In genomic region chr12:56995201-56995929, GRCh38 we compare ENCODE assay signal across 35 cellular contexts. TPM values are rescaled to one million over a fixed set of nuclear protein-coding genes. Genes with fewer than 3 reads are reported as not detected.
DNase-seq lines count a peak whose midpoint lies in the region; ATAC-seq and TF ChIP-seq lines count a peak whose summit lies in the region.
"Had no signal": no experiment of that assay in that cellular context is flagged by ENCODE, and none has a peak within 500 bp of the region (broad histone marks: within the 10 kb centered on the region; RNA-seq: fewer than 3 reads in every experiment).

No MANE protein-coding gene starts in this region.

- no peaks in the 10 kb centered on the region for H3F3A ChIP-seq in smooth muscle cell (ENCODE audit: low read depth)

- no peaks in the 10 kb centered on the region for H3K9me3 Mint-ChIP-seq in stimulated activated memory B cell treated with anti-CD40 and anti-IgM and Interleukin-4, amounts not matched to agents 10 μg/mL and 1 μg/mL and 100 μg/mL, for 72 hours
- H3K9me3 Mint-ChIP-seq: activated CD4-positive, alpha-beta memory T cell treated with anti-CD3 and anti-CD28 coated beads for 36 hours; activated naive CD8-positive, alpha-beta T cell treated with anti-CD3 and anti-CD28 coated beads, Interleukin-2, amount 50 U/mL, for 24 hours; CD8-positive, alpha-beta memory T cell; immature natural killer cell had no signal

- H3K9me3 ChIP-seq in SJCRH30 (replicated peaks) (no peaks in the 10 kb centered on the region), neuronal stem cell (replicated peaks in 1 of 2; ENCODE audit: control insufficient read depth in 2 of 2, insufficient read depth in 1 of 2, low read depth in 1 of 2, low read length in 2 of 2) (no peaks in the 10 kb centered on the region), smooth muscle cell (replicated peaks; ENCODE audit: low read depth) (no peaks in the 10 kb centered on the region)
- H3K9me3 ChIP-seq: BE2C, gastroesophageal sphincter, ovary, upper lobe of left lung had no signal

- peaks cover 33% of the 10 kb centered on the region for H3K36me3 Mint-ChIP-seq in stimulated activated memory B cell treated with anti-CD40 and anti-IgM and Interleukin-4, amounts not matched to agents 10 μg/mL and 1 μg/mL and 100 μg/mL, for 72 hours

- no peaks in the 10 kb centered on the region for H3K27me3 Mint-ChIP-seq in stimulated activated memory B cell treated with anti-CD40 and anti-IgM and Interleukin-4, amounts not matched to agents 10 μg/mL and 1 μg/mL and 100 μg/mL, for 72 hours
- H3K27me3 Mint-ChIP-seq: activated CD4-positive, alpha-beta memory T cell treated with anti-CD3 and anti-CD28 coated beads for 36 hours; activated naive CD8-positive, alpha-beta T cell treated with anti-CD3 and anti-CD28 coated beads, Interleukin-2, amount 50 U/mL, for 24 hours; naive thymus-derived CD4-positive, alpha-beta T cell had no signal

- TF ChIP-seq CTCF in smooth muscle cell (IDR thresholded peaks at IDR 0.05; ENCODE audit: borderline replicate concordance, insufficient read depth, poor library complexity, severe bottlenecking), result no peak

- peaks cover 33% of the 10 kb centered on the region for H3K4me1 Mint-ChIP-seq in stimulated activated memory B cell treated with anti-CD40 and anti-IgM and Interleukin-4, amounts not matched to agents 10 μg/mL and 1 μg/mL and 100 μg/mL, for 72 hours

- H3K4me2 ChIP-seq in neuronal stem cell (ENCODE audit: insufficient read depth, low read length, poor library complexity, severe bottlenecking), result no peak overlapping the region
- no peak overlapping the region for H3K4me2 ChIP-seq in smooth muscle cell
- H3K4me2 ChIP-seq: KMS-11 had no signal

- WGBS in neuronal stem cell (ENCODE audit: extremely low coverage in 2 of 2, insufficient read length in 2 of 2, insufficient replicate concordance in 1 of 2), 2 donors, result no CpG with 5 or more reads among the region's 26 CpGs
- 98% methylated on average over 26 of the region's 26 CpGs for WGBS in smooth muscle cell (ENCODE audit: low lambda C conversion rate)

- H3K9ac ChIP-seq in neuronal stem cell (ENCODE audit: low read depth, low read length, poor library complexity), result no peak overlapping the region
- H3K9ac ChIP-seq in smooth muscle cell (ENCODE audit: low read depth), result no peak overlapping the region
- H3K9ac ChIP-seq: KMS-11 had no signal

- H3K23ac ChIP-seq in neuronal stem cell (ENCODE audit: low read depth, low read length, poor library complexity), result peak overlapping the region; percentile 66

- H3K27ac ChIP-seq in SJCRH30 (no peak overlapping the region), neuronal stem cell (replicated peaks; ENCODE audit: low read length) (no peak overlapping the region), smooth muscle cell (ENCODE audit: low read depth) (no peak overlapping the region)
- H3K27ac ChIP-seq: gastroesophageal sphincter, KMS-11, ovary, SJSA1, upper lobe of left lung had no signal

- peaks cover 35% of the 10 kb centered on the region for H4K20me1 ChIP-seq in smooth muscle cell (ENCODE audit: low read depth)

- H3K27me3 ChIP-seq in SJCRH30, result no peaks in the 10 kb centered on the region
- H3K27me3 ChIP-seq in neuronal stem cell (ENCODE audit: control insufficient read depth in 3 of 3, insufficient read depth in 3 of 3, low read depth in 1 of 3, low read length in 3 of 3), result no peaks in the 10 kb centered on the region
- H3K27me3 ChIP-seq in smooth muscle cell (ENCODE audit: low read depth), result no peaks in the 10 kb centered on the region
- H3K27me3 ChIP-seq: BE2C, gastroesophageal sphincter, ovary, SJSA1, upper lobe of left lung had no signal

- no peak overlapping the region for H3K4ac ChIP-seq in neuronal stem cell (ENCODE audit: low read length)

- H4K91ac ChIP-seq in neuronal stem cell (ENCODE audit: low read depth, low read length, poor library complexity), result no peak overlapping the region

- H3K18ac ChIP-seq in neuronal stem cell (ENCODE audit: low read length), result no peak overlapping the region

- H2BK5ac ChIP-seq in neuronal stem cell (ENCODE audit: low read length), result no peak overlapping the region

- no peak overlapping the region for H2BK15ac ChIP-seq in neuronal stem cell (ENCODE audit: low read length)

- H3K4me1 ChIP-seq in SJCRH30 (peaks cover 4% of the 10 kb centered on the region; the same call in 1 of the 2 replicates), neuronal stem cell (ENCODE audit: control insufficient read depth in 2 of 2, insufficient read depth in 1 of 2, low read depth in 1 of 2, low read length in 2 of 2) (no peaks in the 10 kb centered on the region), smooth muscle cell (ENCODE audit: low read depth) (no peaks in the 10 kb centered on the region)
- H3K4me1 ChIP-seq: BE2C, gastroesophageal sphincter had no signal

- no peak overlapping the region for H4K8ac ChIP-seq in neuronal stem cell (ENCODE audit: low read depth, low read length)

- H2BK120ac ChIP-seq in neuronal stem cell (ENCODE audit: low read depth, low read length), result no peak overlapping the region

- H3K36me3 ChIP-seq in SJCRH30 (peaks cover 31% of the 10 kb centered on the region), neuronal stem cell (replicated peaks in 1 of 2; ENCODE audit: control insufficient read depth in 2 of 2, insufficient read depth in 2 of 2, low read length in 2 of 2) (peaks cover 14 to 52% of the 10 kb centered on the region in 2 donors), smooth muscle cell (ENCODE audit: low read depth) (no peaks in the 10 kb centered on the region)
- H3K36me3 ChIP-seq: ovary had no signal

- H3K14ac ChIP-seq in neuronal stem cell (ENCODE audit: low read length), result no peak overlapping the region

- H3K79me1 ChIP-seq in neuronal stem cell (ENCODE audit: low read depth, low read length), result no peaks in the 10 kb centered on the region

- no peak for ATAC-seq in stimulated activated memory B cell treated with anti-CD40 and anti-IgM and Interleukin-4, amounts not matched to agents 10 μg/mL and 1 μg/mL and 100 μg/mL, for 72 hours
- ATAC-seq: activated CD4-positive, CD25-positive, alpha-beta regulatory T cell treated with anti-CD3 and anti-CD28 coated beads, Interleukin-2, amount 50 U/mL, for 24 hours; activated naive CD8-positive, alpha-beta T cell treated with anti-CD3 and anti-CD28 coated beads, Interleukin-2, amount 50 U/mL, for 24 hours; gastroesophageal sphincter; naive thymus-derived CD4-positive, alpha-beta T cell had no signal

- H2BK12ac ChIP-seq in neuronal stem cell (ENCODE audit: low read length), result no peak overlapping the region

- DNase-seq in SJCRH30 (peak; percentile 32 to 33), ecto neural progenitor cell (ENCODE audit: low spot score) (peak; percentile 44), neuronal stem cell (ENCODE audit: low spot score) (no peak), smooth muscle cell (lab: John Stamatoyannopoulos, UW; ENCODE audit: unreplicated experiment) (no peak), NCI-H774 (lab: John Stamatoyannopoulos, UW) (no peak)
- DNase-seq: ACHN; activated CD4-positive, alpha-beta memory T cell treated with anti-CD3 and anti-CD28 coated beads for 36 hours; activated naive CD8-positive, alpha-beta T cell treated with anti-CD3 and anti-CD28 coated beads, Interleukin-2, amount 50 U/mL, for 24 hours; activated T-cell treated with anti-CD3 and anti-CD28 coated beads for 4 hours; BE2C; caudate nucleus; CD8-positive, alpha-beta memory T cell; dermis blood vessel endothelial cell; hypothalamus; immature natural killer cell; midbrain; MM.1S; naive thymus-derived CD4-positive, alpha-beta T cell; NCI-H1417; NCI-H2081; NCI-H226; NCI-H69; ovary; retina; T-helper 1 cell had no signal

- no peak overlapping the region for H3K4me3 Mint-ChIP-seq in stimulated activated memory B cell treated with anti-CD40 and anti-IgM and Interleukin-4, amounts not matched to agents 10 μg/mL and 1 μg/mL and 100 μg/mL, for 72 hours
- H3K4me3 Mint-ChIP-seq: activated CD4-positive, alpha-beta memory T cell treated with anti-CD3 and anti-CD28 coated beads for 36 hours; activated naive CD8-positive, alpha-beta T cell treated with anti-CD3 and anti-CD28 coated beads, Interleukin-2, amount 50 U/mL, for 24 hours; CD8-positive, alpha-beta memory T cell had no signal

- H3K4me3 ChIP-seq in SJCRH30, result no peak overlapping the region
- H3K4me3 ChIP-seq in neuronal stem cell (ENCODE audit: low read length in 2 of 2), result no peak overlapping the region
- H3K4me3 ChIP-seq in smooth muscle cell, result no peak overlapping the region
- H3K4me3 ChIP-seq: gastroesophageal sphincter, ovary, SJSA1, upper lobe of left lung had no signal

- no peak overlapping the region for H2AK5ac ChIP-seq in neuronal stem cell (ENCODE audit: low read depth, low read length)

- H3K79me2 ChIP-seq in smooth muscle cell (ENCODE audit: low read depth), result peaks cover 9% of the 10 kb centered on the region

- no peak overlapping the region for H3K27ac Mint-ChIP-seq in stimulated activated memory B cell treated with anti-CD40 and anti-IgM and Interleukin-4, amounts not matched to agents 10 μg/mL and 1 μg/mL and 100 μg/mL, for 72 hours
- H3K27ac Mint-ChIP-seq: activated CD4-positive, alpha-beta memory T cell treated with anti-CD3 and anti-CD28 coated beads for 36 hours; activated naive CD8-positive, alpha-beta T cell treated with anti-CD3 and anti-CD28 coated beads, Interleukin-2, amount 50 U/mL, for 24 hours had no signal

- H2AFZ ChIP-seq in neuronal stem cell (ENCODE audit: low read length) (no peak overlapping the region), smooth muscle cell (ENCODE audit: low read depth) (no peak overlapping the region)

RNA-seq across cellular contexts. Expression of gene ZBTB39, which starts 11.0 kb away (rescaled TPM):
- total RNA-seq in SJCRH30 (2014; rRNA removed; shearing (Covaris generic)), result 91.0 and 101 TPM in 2 replicates
- polyA plus RNA-seq in neuronal stem cell (2013, experiment 1 of 2), result 14.6 TPM
- polyA plus RNA-seq in neuronal stem cell (2013, experiment 2 of 2), result 15.1 TPM
- total RNA-seq in smooth muscle cell, result 7.3 and 8.5 TPM in 2 replicates
- 2.6 and 3.6 TPM in 2 replicates for polyA plus RNA-seq in smooth muscle cell

RNA-seq across cellular contexts. Expression of gene TAC3, which starts 21.0 kb away (rescaled TPM):
- total RNA-seq in SJCRH30 (2014; rRNA removed; shearing (Covaris generic)), result not detected in 2 replicates
- polyA plus RNA-seq in neuronal stem cell (2013, experiment 1 of 2), result 16.3 TPM
- 16.4 TPM for polyA plus RNA-seq in neuronal stem cell (2013, experiment 2 of 2)
- total RNA-seq in smooth muscle cell, result 0.90 and 6.3 TPM in 2 replicates
- 1.7 and 4.1 TPM in 2 replicates for polyA plus RNA-seq in smooth muscle cell
- total RNA-seq: activated CD4-positive, alpha-beta memory T cell treated with anti-CD3 and anti-CD28 coated beads for 36 hours; CD8-positive, alpha-beta memory T cell; dermis blood vessel endothelial cell; gastroesophageal sphincter; HT1080; ovary; RPMI7951; SJSA1; subcutaneous adipose tissue; upper lobe of left lung had no signal
- polyA plus RNA-seq: CD8-positive, alpha-beta memory T cell; immature natural killer cell; naive thymus-derived CD4-positive, alpha-beta T cell had no signal

RNA-seq across cellular contexts. Expression of gene RDH16, which starts 38.0 kb away (rescaled TPM):
- 0.03 and 0.06 TPM in 2 replicates for total RNA-seq in SJCRH30 (2014; rRNA removed; shearing (Covaris generic))
- 0.78 TPM for polyA plus RNA-seq in neuronal stem cell (2013, experiment 1 of 2)
- polyA plus RNA-seq in neuronal stem cell (2013, experiment 2 of 2), result 0.76 TPM
- total RNA-seq in smooth muscle cell, result 0.94 and 2.0 TPM in 2 replicates
- polyA plus RNA-seq in smooth muscle cell, result 0.55 and 3.4 TPM in 2 replicates
- total RNA-seq: HT1080, RPMI7951 had no signal
- polyA plus RNA-seq: fibroblast of lung had no signal

RNA-seq across cellular contexts. Expression of gene MYO1A, which starts 54.6 kb away (rescaled TPM):
- total RNA-seq in SJCRH30 (2014; rRNA removed; shearing (Covaris generic)), result 0.02 TPM in 1 of 2 replicates, not detected in the other
- polyA plus RNA-seq in neuronal stem cell (2013, experiment 1 of 2), result 0.04 TPM
- 0.01 TPM for polyA plus RNA-seq in neuronal stem cell (2013, experiment 2 of 2)
- not detected in 2 replicates for total RNA-seq in smooth muscle cell
- polyA plus RNA-seq in smooth muscle cell, result not detected in 2 replicates
- total RNA-seq: dermis blood vessel endothelial cell, HT1080, RPMI7951, SJSA1 had no signal
- polyA plus RNA-seq: immature natural killer cell had no signal

Comparison
In these comparisons a context has a peak if more than half of its experiments do, and no peak if none do; other contexts are left out.
1. DNase-seq: peak in SJCRH30 (2 of 2) and ecto neural progenitor cell (single experiment); none in neuronal stem cell (single experiment), smooth muscle cell (single experiment) and NCI-H774 (single experiment).